In the genomic region with DNA sequence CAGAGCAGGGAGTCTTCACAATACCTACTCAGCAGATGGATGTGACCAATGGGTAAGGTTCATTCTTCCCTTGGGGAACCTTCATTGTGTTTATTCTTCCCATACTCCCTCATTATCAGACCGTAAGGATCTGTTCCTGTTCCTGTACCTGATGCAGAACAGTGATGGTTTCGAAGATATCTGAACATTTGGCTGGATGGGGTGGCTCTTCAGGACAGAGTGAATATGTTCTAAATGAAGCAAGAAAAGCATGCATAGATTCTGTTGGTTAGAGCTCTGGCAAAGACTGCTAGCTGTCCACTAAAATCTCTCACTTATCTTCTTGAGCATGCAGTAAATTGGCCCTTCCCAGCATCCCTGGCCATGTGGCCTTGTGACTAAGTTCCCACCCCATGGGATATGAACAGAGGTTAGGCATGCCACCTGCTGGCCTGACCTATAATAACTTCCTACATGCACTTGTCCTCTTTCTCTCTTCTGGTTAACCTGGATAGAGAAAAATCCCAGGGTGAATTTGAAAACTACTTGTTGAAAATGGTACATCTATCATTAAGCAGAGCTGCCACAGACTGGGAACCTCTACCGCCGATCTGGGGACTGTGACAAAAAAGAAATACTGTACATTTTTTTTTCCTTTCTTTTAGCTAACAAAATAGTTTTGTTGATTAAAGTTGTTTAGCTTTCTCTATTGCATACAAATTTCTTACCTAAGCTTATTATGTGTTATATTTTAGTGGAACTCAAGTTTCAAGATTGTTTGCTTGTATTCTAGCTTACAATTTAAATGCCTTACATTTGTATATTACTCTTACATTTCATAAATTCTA, we compare ENCODE assay signal across 1 cellular context.
A peak's percentile ranks its signal among the peaks of the same experiment; 100 is the strongest.
TF ChIP-seq lines count a peak whose summit lies in the region.

No MANE protein-coding gene starts in this region.

TF ChIP-seq in HepG2, 621 proteins besides CTCF, POLR2A, EP300 and RAD21 (continued from another document):
- TF ChIP-seq ZNF800 (CRISPR knock-in tag; IDR thresholded peaks at IDR 0.05), result no peak
- peak; percentile 92 for TF ChIP-seq SMC3 (IDR thresholded peaks at IDR 0.05; ENCODE audit: low read length)
- no peak for TF ChIP-seq PITX1 (CRISPR knock-in tag; IDR thresholded peaks at IDR 0.05)
- no peak for TF ChIP-seq ZNF543 (CRISPR knock-in tag; IDR thresholded peaks at IDR 0.05)
- TF ChIP-seq NR2C2 (CRISPR knock-in tag; IDR thresholded peaks at IDR 0.05; ENCODE audit: borderline replicate concordance), result no peak
- peak; percentile 52; the same call in 1 of the 2 replicates for TF ChIP-seq FOSL2 (CRISPR knock-in tag; IDR thresholded peaks at IDR 0.05)
- no peak for TF ChIP-seq ZNF660 (CRISPR knock-in tag; IDR thresholded peaks at IDR 0.05; ENCODE audit: borderline replicate concordance, low read depth)
- TF ChIP-seq ZNF772 (CRISPR knock-in tag; IDR thresholded peaks at IDR 0.05), result no peak
- no peak for TF ChIP-seq SAFB2 (CRISPR knock-in tag; IDR thresholded peaks at IDR 0.05; ENCODE audit: borderline replicate concordance, low read depth)
- no peak for TF ChIP-seq KDM2A (CRISPR knock-in tag; IDR thresholded peaks at IDR 0.05; ENCODE audit: borderline replicate concordance, low read depth)
- peak; percentile 53; the same call in 1 of the 2 replicates for TF ChIP-seq MAX (IDR thresholded peaks at IDR 0.05)
- peak; percentile 28; the same call in 1 of the 2 replicates for TF ChIP-seq REPIN1 (CRISPR knock-in tag; IDR thresholded peaks at IDR 0.05; ENCODE audit: borderline replicate concordance, low read depth)
- TF ChIP-seq TEAD3 (CRISPR knock-in tag; optimal IDR thresholded peaks at IDR 0.05; ENCODE audit: borderline replicate concordance), result peak; percentile 24
- TF ChIP-seq GLMP (CRISPR knock-in tag; IDR thresholded peaks at IDR 0.05; ENCODE audit: borderline replicate concordance), result no peak
- TF ChIP-seq NONO (IDR thresholded peaks at IDR 0.05), result no peak
- no peak for TF ChIP-seq NONO (CRISPR knock-in tag; conservative IDR thresholded peaks at IDR 0.05)
- no peak for TF ChIP-seq ZNF382 (CRISPR knock-in tag; IDR thresholded peaks at IDR 0.05; ENCODE audit: borderline replicate concordance)
